9 cellular contexts compared by ENCODE assay signal in the genomic region with DNA sequence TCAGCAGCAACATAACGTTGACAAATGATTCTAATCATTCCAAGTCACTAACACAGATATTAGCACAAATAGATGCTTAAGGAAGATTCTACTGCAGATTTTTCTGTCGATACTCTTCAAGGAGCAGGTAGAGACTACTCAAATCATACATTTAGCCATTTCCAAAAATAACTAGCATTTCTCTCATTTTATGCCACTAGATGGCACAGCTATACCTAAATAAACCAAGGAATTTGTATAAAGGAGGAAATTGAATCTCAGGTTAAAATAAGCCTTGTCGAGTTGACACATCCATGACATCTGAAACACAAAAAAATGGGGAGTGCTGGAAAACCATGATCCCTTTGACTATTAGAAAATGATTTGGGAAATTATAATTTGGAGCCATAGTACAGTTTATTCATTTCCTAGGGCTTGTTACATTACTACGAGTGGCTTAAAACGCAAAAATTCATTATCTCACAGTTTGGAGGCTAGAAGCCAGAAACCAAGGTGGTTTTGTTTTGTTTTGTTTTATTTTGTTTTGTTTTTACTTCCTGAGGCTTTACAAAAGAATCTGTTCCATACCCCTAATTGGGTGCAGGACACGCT. TPM values are rescaled to one million over a fixed set of nuclear protein-coding genes. Genes with fewer than 3 reads are reported as not detected.
DNase-seq lines count a peak whose midpoint lies in the region; ATAC-seq, FAIRE-seq and TF ChIP-seq lines count a peak whose summit lies in the region.
"Had no signal": no experiment of that assay in that cellular context is flagged by ENCODE, and none has a peak within 500 bp of the region (broad histone marks: within the 10 kb centered on the region; RNA-seq: fewer than 3 reads in every experiment).

No MANE protein-coding gene starts in this region.

- no peaks in the 10 kb centered on the region for H3K9me3 ChIP-seq in colonic mucosa

- ATAC-seq in natural killer cell (no peak), HG03196 (IDR thresholded peaks at IDR 0.05; ENCODE audit: unreplicated experiment) (no peak)
- ATAC-seq in stimulated activated naive B cell treated with anti-CD40 and anti-IgM and Interleukin-4, amounts not matched to agents 10 μg/mL and 1 μg/mL and 100 μg/mL, for 72 hours (replicated peaks) = no peak

- H3K27ac ChIP-seq in colonic mucosa = no peak overlapping the region

- no peaks in the 10 kb centered on the region for H3K36me3 ChIP-seq in colonic mucosa

- DNase-seq in Ammon's horn (ENCODE audit: low spot score) = peak; percentile 51
- DNase-seq in H54 (ENCODE audit: insufficient read length, low spot score) = peak; percentile 6
- peak; percentile 41 for DNase-seq in NCI-H69 (lab: John Stamatoyannopoulos, UW)
- DNase-seq in colonic mucosa = no peak
- peak; percentile 50 for DNase-seq in myocyte (ENCODE audit: low read depth)
- no peak for DNase-seq in natural killer cell
- DNase-seq in stimulated activated naive B cell treated with anti-CD40 and anti-IgM and Interleukin-4, amounts not matched to agents 10 μg/mL and 1 μg/mL and 100 μg/mL, for 72 hours = no peak

- FAIRE-seq in H54 (lab: Jason Lieb, UNC) = peak; percentile 88

- H3K4me1 Mint-ChIP-seq in natural killer cell = no peaks in the 10 kb centered on the region
- H3K4me1 Mint-ChIP-seq in stimulated activated naive B cell treated with anti-CD40 and anti-IgM and Interleukin-4, amounts not matched to agents 10 μg/mL and 1 μg/mL and 100 μg/mL, for 72 hours = no peaks in the 10 kb centered on the region

- no peak overlapping the region for H3K4me3 ChIP-seq in colonic mucosa

- no peak for TF ChIP-seq POLR2A in H54 (IDR thresholded peaks at IDR 0.05; ENCODE audit: low read depth, low read length)

- no peak overlapping the region for H3K4me3 Mint-ChIP-seq in natural killer cell
- H3K4me3 Mint-ChIP-seq in stimulated activated naive B cell treated with anti-CD40 and anti-IgM and Interleukin-4, amounts not matched to agents 10 μg/mL and 1 μg/mL and 100 μg/mL, for 72 hours = no peak overlapping the region

- H3K9ac ChIP-seq in colonic mucosa (ENCODE audit: low read depth in 2 of 2, low read length in 2 of 2) = no peak overlapping the region

- no peaks in the 10 kb centered on the region for H3K9me3 Mint-ChIP-seq in natural killer cell
- H3K9me3 Mint-ChIP-seq in stimulated activated naive B cell treated with anti-CD40 and anti-IgM and Interleukin-4, amounts not matched to agents 10 μg/mL and 1 μg/mL and 100 μg/mL, for 72 hours = no peaks in the 10 kb centered on the region

- TF ChIP-seq CTCF in colonic mucosa (IDR thresholded peaks at IDR 0.05) (peak; percentile 31), natural killer cell (IDR thresholded peaks at IDR 0.05) (no peak)

- H3K4me1 ChIP-seq in colonic mucosa = no peaks in the 10 kb centered on the region

- intact Hi-C loops in colonic mucosa (cut with DNase I) (loop anchor here (10.0 kb wide), 1 partner anchor 352 kb away; no protein-coding TSS in a partner anchor), natural killer cell (cut with micrococcal nuclease) (loop anchor here (2.0 kb wide), 1 partner anchor 350 kb away; no protein-coding TSS in a partner anchor)

- no peaks in the 10 kb centered on the region for H3K36me3 Mint-ChIP-seq in natural killer cell
- no peaks in the 10 kb centered on the region for H3K36me3 Mint-ChIP-seq in stimulated activated naive B cell treated with anti-CD40 and anti-IgM and Interleukin-4, amounts not matched to agents 10 μg/mL and 1 μg/mL and 100 μg/mL, for 72 hours

- no peak overlapping the region for H3K27ac Mint-ChIP-seq in natural killer cell
- no peak overlapping the region for H3K27ac Mint-ChIP-seq in stimulated activated naive B cell treated with anti-CD40 and anti-IgM and Interleukin-4, amounts not matched to agents 10 μg/mL and 1 μg/mL and 100 μg/mL, for 72 hours

- no peaks in the 10 kb centered on the region for H3K27me3 ChIP-seq in colonic mucosa

- H3K27me3 Mint-ChIP-seq in natural killer cell (ENCODE audit: low read depth in 2 of 2) = no peaks in the 10 kb centered on the region
- no peaks in the 10 kb centered on the region for H3K27me3 Mint-ChIP-seq in stimulated activated naive B cell treated with anti-CD40 and anti-IgM and Interleukin-4, amounts not matched to agents 10 μg/mL and 1 μg/mL and 100 μg/mL, for 72 hours

RNA-seq across cellular contexts. Expression of a gene that starts 59.5 kb away (rescaled TPM):
- total RNA-seq in colonic mucosa (not detected), myocyte (0.48 TPM in 1 of 2 replicates, not detected in the other), natural killer cell (not detected)
- polyA plus RNA-seq in myocyte (2012) = 0.15 TPM
- total RNA-seq: temporal lobe had no signal

Comparison
In these comparisons a context has a peak if more than half of its experiments do, and no peak if none do; other contexts are left out.
1. DNase-seq: peak in Ammon's horn (single experiment), H54 (single experiment), NCI-H69 (single experiment) and myocyte (single experiment); none in colonic mucosa (single experiment), natural killer cell (single experiment) and stimulated activated naive B cell treated with anti-CD40 and anti-IgM and Interleukin-4, amounts not matched to agents 10 μg/mL and 1 μg/mL and 100 μg/mL, for 72 hours (single experiment).